In the genomic region with DNA sequence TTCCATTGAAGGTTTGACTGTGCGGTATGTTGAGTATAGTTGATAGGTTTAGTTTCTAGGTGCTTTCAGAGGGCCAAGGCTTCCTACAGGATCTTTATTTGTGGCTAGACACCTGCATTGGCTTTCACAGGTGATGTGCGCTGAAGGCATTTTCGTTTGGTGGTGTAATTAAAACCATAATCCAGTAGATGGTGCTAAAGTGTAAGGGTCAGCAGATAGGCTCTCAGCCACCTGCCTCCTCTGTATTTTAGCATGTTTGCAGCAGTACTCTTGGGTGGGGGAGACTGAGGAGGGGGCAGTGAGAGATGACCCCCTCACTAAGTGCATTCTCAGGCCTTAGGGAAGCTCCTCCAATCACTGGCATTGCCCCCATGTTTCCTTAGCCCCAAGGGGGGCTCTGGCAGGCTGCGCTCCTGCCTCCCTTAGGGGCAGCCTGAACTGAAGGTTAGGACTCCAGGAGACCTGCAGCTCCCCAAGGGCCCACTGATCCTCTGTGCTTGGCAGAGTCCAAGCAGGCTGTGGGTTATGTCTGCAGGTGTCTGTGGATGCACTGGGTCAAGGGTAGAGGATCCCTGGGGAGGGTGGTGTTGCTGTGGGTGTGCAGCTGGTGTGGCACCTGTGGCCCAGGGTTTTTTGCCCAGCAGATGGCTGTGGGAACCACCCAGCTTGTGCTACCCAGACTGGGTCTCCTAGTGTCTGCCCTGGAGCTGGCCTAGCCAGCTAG, we compare ENCODE assay signal across 1 cellular context.
TF ChIP-seq lines count a peak whose summit lies in the region.

No MANE protein-coding gene starts in this region.

TF ChIP-seq in HCT116, 20 proteins besides CTCF, POLR2A, EP300 and RAD21 (continued from another document):
- TF ChIP-seq, protein P1, sequence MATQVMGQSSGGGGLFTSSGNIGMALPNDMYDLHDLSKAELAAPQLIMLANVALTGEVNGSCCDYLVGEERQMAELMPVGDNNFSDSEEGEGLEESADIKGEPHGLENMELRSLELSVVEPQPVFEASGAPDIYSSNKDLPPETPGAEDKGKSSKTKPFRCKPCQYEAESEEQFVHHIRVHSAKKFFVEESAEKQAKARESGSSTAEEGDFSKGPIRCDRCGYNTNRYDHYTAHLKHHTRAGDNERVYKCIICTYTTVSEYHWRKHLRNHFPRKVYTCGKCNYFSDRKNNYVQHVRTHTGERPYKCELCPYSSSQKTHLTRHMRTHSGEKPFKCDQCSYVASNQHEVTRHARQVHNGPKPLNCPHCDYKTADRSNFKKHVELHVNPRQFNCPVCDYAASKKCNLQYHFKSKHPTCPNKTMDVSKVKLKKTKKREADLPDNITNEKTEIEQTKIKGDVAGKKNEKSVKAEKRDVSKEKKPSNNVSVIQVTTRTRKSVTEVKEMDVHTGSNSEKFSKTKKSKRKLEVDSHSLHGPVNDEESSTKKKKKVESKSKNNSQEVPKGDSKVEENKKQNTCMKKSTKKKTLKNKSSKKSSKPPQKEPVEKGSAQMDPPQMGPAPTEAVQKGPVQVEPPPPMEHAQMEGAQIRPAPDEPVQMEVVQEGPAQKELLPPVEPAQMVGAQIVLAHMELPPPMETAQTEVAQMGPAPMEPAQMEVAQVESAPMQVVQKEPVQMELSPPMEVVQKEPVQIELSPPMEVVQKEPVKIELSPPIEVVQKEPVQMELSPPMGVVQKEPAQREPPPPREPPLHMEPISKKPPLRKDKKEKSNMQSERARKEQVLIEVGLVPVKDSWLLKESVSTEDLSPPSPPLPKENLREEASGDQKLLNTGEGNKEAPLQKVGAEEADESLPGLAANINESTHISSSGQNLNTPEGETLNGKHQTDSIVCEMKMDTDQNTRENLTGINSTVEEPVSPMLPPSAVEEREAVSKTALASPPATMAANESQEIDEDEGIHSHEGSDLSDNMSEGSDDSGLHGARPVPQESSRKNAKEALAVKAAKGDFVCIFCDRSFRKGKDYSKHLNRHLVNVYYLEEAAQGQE (IDR thresholded peaks at IDR 0.05; ENCODE audit: low read depth): no peak
- no peak for TF ChIP-seq TCF7L2 (IDR thresholded peaks at IDR 0.05; ENCODE audit: borderline replicate concordance, extremely low read depth, insufficient read depth, insufficient read length)
TF ChIP-seq in HCT116: peak in this region for 0.
